Comparison of ENCODE assay signal across 23 cellular contexts in genomic region chr15:85091990-85092389, GRCh38.
"Had no signal": no experiment of that assay in that cellular context is flagged by ENCODE, and none has a peak within 500 bp of the region (broad histone marks: within the 10 kb centered on the region; RNA-seq: fewer than 3 reads in every experiment).

No MANE protein-coding gene starts in this region.

- ATAC-seq: right lobe of liver; stimulated activated naive B cell treated with anti-CD40 and anti-IgM and Interleukin-4, amounts not matched to agents 10 μg/mL and 1 μg/mL and 100 μg/mL, for 72 hours had no signal

- H3K79me2 ChIP-seq: parathyroid adenoma had no signal

- DNase-seq: activated CD4-positive, alpha-beta T cell treated with anti-CD3 and anti-CD28 coated beads for 4 hours; activated CD4-positive, alpha-beta T cell treated with anti-CD3 and anti-CD28 coated beads, Interleukin-2, amount 50 U/mL, for 48 hours; activated CD4-positive, CD25-positive, alpha-beta regulatory T cell; activated naive CD4-positive, alpha-beta T cell treated with Interleukin-2 at 50 U/mL for 16 hours; activated naive CD8-positive, alpha-beta T cell treated with anti-CD3 and anti-CD28 coated beads for 36 hours; activated T-cell treated with anti-CD3 and anti-CD28 coated beads, Interleukin-2, amount 50 U/mL, for 48 hours; cerebellar nuclear complex; effector CD4-positive, alpha-beta T cell; erythroblast; foreskin fibroblast; immature natural killer cell; kidney glomerular epithelial cell; left ventricle myocardium inferior; right lobe of liver; stimulated activated CD4-positive, alpha-beta T cell treated with anti-CD3 and anti-CD28 coated beads, Interleukin-15, amount 100 ng/mL, for 24 hours; stimulated activated naive B cell treated with anti-CD40 and anti-IgM and Interleukin-4, amounts not matched to agents 10 μg/mL and 1 μg/mL and 100 μg/mL, for 72 hours; thyroid gland had no signal

- H2AFZ ChIP-seq: parathyroid adenoma had no signal

- H3K27me3 Mint-ChIP-seq: activated naive CD8-positive, alpha-beta T cell treated with anti-CD3 and anti-CD28 coated beads for 36 hours; stimulated activated naive B cell treated with anti-CD40 and anti-IgM and Interleukin-4, amounts not matched to agents 10 μg/mL and 1 μg/mL and 100 μg/mL, for 72 hours had no signal

- H3K4me1 Mint-ChIP-seq: activated naive CD8-positive, alpha-beta T cell treated with anti-CD3 and anti-CD28 coated beads for 36 hours; immature natural killer cell; nephron; stimulated activated naive B cell treated with anti-CD40 and anti-IgM and Interleukin-4, amounts not matched to agents 10 μg/mL and 1 μg/mL and 100 μg/mL, for 72 hours had no signal

- H3K9me3 Mint-ChIP-seq: activated naive CD8-positive, alpha-beta T cell treated with anti-CD3 and anti-CD28 coated beads for 36 hours; immature natural killer cell; stimulated activated naive B cell treated with anti-CD40 and anti-IgM and Interleukin-4, amounts not matched to agents 10 μg/mL and 1 μg/mL and 100 μg/mL, for 72 hours; T-helper 1 cell treated with Interleukin-12 subunit alpha and Interleukin-12 subunit beta and Interleukin-4 antibody, amounts not matched to agents 30 μg/mL and 1 μg/mL, for 36 hours had no signal

- H3K27ac Mint-ChIP-seq: activated naive CD8-positive, alpha-beta T cell treated with anti-CD3 and anti-CD28 coated beads for 36 hours; immature natural killer cell; mesothelial cell of epicardium; nephron; stimulated activated naive B cell treated with anti-CD40 and anti-IgM and Interleukin-4, amounts not matched to agents 10 μg/mL and 1 μg/mL and 100 μg/mL, for 72 hours; T-helper 1 cell treated with Interleukin-12 subunit alpha and Interleukin-12 subunit beta and Interleukin-4 antibody, amounts not matched to agents 30 μg/mL and 1 μg/mL, for 36 hours had no signal

- H3K4me3 Mint-ChIP-seq: activated naive CD8-positive, alpha-beta T cell treated with anti-CD3 and anti-CD28 coated beads for 36 hours; immature natural killer cell; mesothelial cell of epicardium; nephron; stimulated activated naive B cell treated with anti-CD40 and anti-IgM and Interleukin-4, amounts not matched to agents 10 μg/mL and 1 μg/mL and 100 μg/mL, for 72 hours; T-helper 1 cell treated with Interleukin-12 subunit alpha and Interleukin-12 subunit beta and Interleukin-4 antibody, amounts not matched to agents 30 μg/mL and 1 μg/mL, for 36 hours had no signal

- H3K4me3 ChIP-seq: breast epithelium, left ventricle myocardium inferior, right lobe of liver, skin epidermis, thyroid gland had no signal

- H3K27me3 ChIP-seq: breast epithelium, right lobe of liver, thyroid gland had no signal

- H3K4me1 ChIP-seq: breast epithelium, left ventricle myocardium inferior, parathyroid adenoma, right lobe of liver, thyroid gland had no signal

- H3K27ac ChIP-seq: breast epithelium, left ventricle myocardium inferior, parathyroid adenoma, right lobe of liver, skin epidermis, thyroid gland had no signal

- H3K36me3 ChIP-seq: breast epithelium had no signal

- H3K9me3 ChIP-seq: breast epithelium, left ventricle myocardium inferior, right lobe of liver, thyroid gland had no signal
